ENCODE assay signal across 8 cellular contexts in genomic region chr2:86807462-86808275, GRCh38. TPM values are rescaled to one million over a fixed set of nuclear protein-coding genes. Genes with fewer than 3 reads are reported as not detected.
A peak's percentile ranks its signal among the peaks of the same experiment; 100 is the strongest.
DNase-seq lines count a peak whose midpoint lies in the region; ATAC-seq and TF ChIP-seq lines count a peak whose summit lies in the region.

No MANE protein-coding gene starts in this region.

- H3K27me3 ChIP-seq in BLaER1 treated with 17β-estradiol and CSF1 and Interleukin-3, amounts not matched to agents 10 nM and 100 nM, result peaks cover 32 to 48% (median 42%) of the 10 kb centered on the region in 11 experiments
- no peaks in the 10 kb centered on the region for H3K27me3 ChIP-seq in neural cell (ENCODE audit: insufficient read depth, low read depth, low read length)

- H3K9me2 ChIP-seq in neural cell (ENCODE audit: insufficient read depth, low read length), result no peaks in the 10 kb centered on the region

- peak overlapping the region; percentile 88 to 100 (median 97) for H3K4me2 ChIP-seq in BLaER1 treated with 17β-estradiol and CSF1 and Interleukin-3, amounts not matched to agents 10 nM and 100 nM
- peak overlapping the region; percentile 65 for H3K4me2 ChIP-seq in neural cell (ENCODE audit: low read length)

- DNase-seq in NCI-H1930 (lab: John Stamatoyannopoulos, UW) (peak; percentile 63 to 77), fibroblast of mammary gland (ENCODE audit: low read depth) (peak; percentile 9), mucosa of gallbladder (ENCODE audit: low spot score) (no peak)
- peak; percentile 74 for DNase-seq in activated T-cell treated with anti-CD3 and anti-CD28 coated beads, Interleukin-2, amount 50 U/mL, for 24 hours

- ATAC-seq in GM19043 (IDR thresholded peaks at IDR 0.05; ENCODE audit: low read depth, unreplicated experiment), result peak; percentile 15
- ATAC-seq in HG03460 (IDR thresholded peaks at IDR 0.05; ENCODE audit: unreplicated experiment), result no peak

- H4K20me1 ChIP-seq in BLaER1 treated with 17β-estradiol and CSF1 and Interleukin-3, amounts not matched to agents 10 nM and 100 nM, result peaks cover 0 to 9% (median 0%) of the 10 kb centered on the region in 11 experiments; a peak in 2 of 22 replicates
- no peaks in the 10 kb centered on the region for H4K20me1 ChIP-seq in neural cell (ENCODE audit: insufficient read depth)

- H3K36me3 Mint-ChIP-seq in activated T-cell treated with anti-CD3 and anti-CD28 coated beads, Interleukin-2, amount 50 U/mL, for 24 hours (ENCODE audit: low read depth), result no peaks in the 10 kb centered on the region

- H3K9me3 Mint-ChIP-seq in activated T-cell treated with anti-CD3 and anti-CD28 coated beads, Interleukin-2, amount 50 U/mL, for 24 hours, result no peaks in the 10 kb centered on the region

- peak overlapping the region; percentile 92 for H3K27ac Mint-ChIP-seq in activated T-cell treated with anti-CD3 and anti-CD28 coated beads, Interleukin-2, amount 50 U/mL, for 24 hours

- H3F3A ChIP-seq in neural cell (ENCODE audit: insufficient read depth, low read length, poor library complexity, severe bottlenecking), result no peaks in the 10 kb centered on the region

- TF ChIP-seq CTCF in fibroblast of mammary gland (conservative IDR thresholded peaks at IDR 0.05; ENCODE audit: control insufficient read depth, insufficient read depth, low read depth, low read length) (no peak), neural cell (IDR thresholded peaks at IDR 0.05; ENCODE audit: poor library complexity, severe bottlenecking) (peak; percentile 45)

- no peaks in the 10 kb centered on the region for H3K79me2 ChIP-seq in neural cell (replicated peaks; ENCODE audit: insufficient read depth, low read length)

- no peak for TF ChIP-seq EP300 in neural cell (conservative IDR thresholded peaks at IDR 0.05; ENCODE audit: poor library complexity, severe bottlenecking)

- H3K9ac ChIP-seq in BLaER1 treated with 17β-estradiol and CSF1 and Interleukin-3, amounts not matched to agents 10 nM and 100 nM, result peak overlapping the region; percentile 6 to 66 (median 41); a peak in 18 of 22 replicates
- H3K9ac ChIP-seq in neural cell (ENCODE audit: low read length), result peak overlapping the region; percentile 79

- H3K27me3 Mint-ChIP-seq in activated T-cell treated with anti-CD3 and anti-CD28 coated beads, Interleukin-2, amount 50 U/mL, for 24 hours, result peaks cover 40% of the 10 kb centered on the region

- H3K4me1 Mint-ChIP-seq in activated T-cell treated with anti-CD3 and anti-CD28 coated beads, Interleukin-2, amount 50 U/mL, for 24 hours (ENCODE audit: low read depth), result peaks cover 56% of the 10 kb centered on the region

- peak overlapping the region; percentile 82 for H3K4me3 Mint-ChIP-seq in activated T-cell treated with anti-CD3 and anti-CD28 coated beads, Interleukin-2, amount 50 U/mL, for 24 hours

- TF ChIP-seq RAD21 in neural cell (conservative IDR thresholded peaks at IDR 0.05), result no peak

- no peak overlapping the region for H3K27ac ChIP-seq in BLaER1 treated with 17β-estradiol and CSF1 and Interleukin-3, amounts not matched to agents 10 nM and 100 nM
- H3K27ac ChIP-seq in neural cell (ENCODE audit: low read length), result peak overlapping the region; percentile 77

- peak overlapping the region; percentile 99 for H2AFZ ChIP-seq in neural cell (ENCODE audit: low read depth, low read length)

- no peaks in the 10 kb centered on the region for H3K9me3 ChIP-seq in BLaER1 treated with 17β-estradiol and CSF1 and Interleukin-3, amounts not matched to agents 10 nM and 100 nM (replicated peaks in 1 of 11)
- no peaks in the 10 kb centered on the region for H3K9me3 ChIP-seq in neural cell (ENCODE audit: low read length)

- no peaks in the 10 kb centered on the region for H3K36me3 ChIP-seq in BLaER1 treated with 17β-estradiol and CSF1 and Interleukin-3, amounts not matched to agents 10 nM and 100 nM
- H3K36me3 ChIP-seq in neural cell (ENCODE audit: insufficient read depth, low read length), result no peaks in the 10 kb centered on the region

- peak overlapping the region; percentile 51 to 73 (median 60) for H3K4me3 ChIP-seq in BLaER1 treated with 17β-estradiol and CSF1 and Interleukin-3, amounts not matched to agents 10 nM and 100 nM
- H3K4me3 ChIP-seq in fibroblast of mammary gland (ENCODE audit: control insufficient read depth, low read depth, low read length) (peak overlapping the region; percentile 39), neural cell (ENCODE audit: low read length) (peak overlapping the region; percentile 71)

- H3K4me1 ChIP-seq in BLaER1 treated with 17β-estradiol and CSF1 and Interleukin-3, amounts not matched to agents 10 nM and 100 nM, result peaks cover 5 to 22% (median 16%) of the 10 kb centered on the region in 10 experiments; a peak in 17 of 20 replicates

TF ChIP-seq in neural cell, 6 proteins besides CTCF, POLR2A, EP300 and RAD21:
- TF ChIP-seq SMC3 (conservative IDR thresholded peaks at IDR 0.05; ENCODE audit: poor library complexity) (no peak), TAF1 (IDR thresholded peaks at IDR 0.05; ENCODE audit: low read depth) (no peak), POLR2AphosphoS5 (IDR thresholded peaks at IDR 0.05) (peak; percentile 33), REST (IDR thresholded peaks at IDR 0.05; ENCODE audit: borderline replicate concordance) (peak; percentile 14), MXI1 (conservative IDR thresholded peaks at IDR 0.05; ENCODE audit: poor library complexity, severe bottlenecking) (peak; percentile 77)

RNA-seq across cellular contexts. Expression of gene CD8A, which starts 17.0 kb away (rescaled TPM):
- polyA plus RNA-seq in neural cell, result 1.5 and 2.2 TPM in 2 replicates
- polyA minus RNA-seq in neural cell, result 0.93 and 1.2 TPM in 2 replicates
- 11.3 TPM for total RNA-seq in mucosa of gallbladder

RNA-seq across cellular contexts. Expression of gene CD8B, which starts 54.0 kb away (rescaled TPM):
- not detected in 2 replicates for polyA plus RNA-seq in neural cell
- not detected in 2 replicates for polyA minus RNA-seq in neural cell
- total RNA-seq in mucosa of gallbladder, result 4.1 TPM
